8 cellular contexts compared by ENCODE assay signal in genomic region chr10:62637249-62638061, GRCh38.
A peak's percentile ranks its signal among the peaks of the same experiment; 100 is the strongest.
DNase-seq lines count a peak whose midpoint lies in the region; ATAC-seq and TF ChIP-seq lines count a peak whose summit lies in the region.

No MANE protein-coding gene starts in this region.

- H3K4me3 ChIP-seq in parathyroid adenoma (ENCODE audit: low read depth, low read length), result peak overlapping the region; percentile 40
- H3K4me3 ChIP-seq in endodermal cell (ENCODE audit: low read length), result no peak overlapping the region

- H3K9me3 ChIP-seq in parathyroid adenoma (ENCODE audit: control insufficient read depth, low read length) (no peaks in the 10 kb centered on the region), endodermal cell (ENCODE audit: control insufficient read depth, low read length) (no peaks in the 10 kb centered on the region)

- H3K9ac ChIP-seq in parathyroid adenoma, result no peak overlapping the region
- no peak overlapping the region for H3K9ac ChIP-seq in endodermal cell (ENCODE audit: extremely low read depth, low read length, poor library complexity, severe bottlenecking)

- H3K36me3 Mint-ChIP-seq in endodermal cell (ENCODE audit: low read depth), result no peaks in the 10 kb centered on the region

- peak; percentile 37 for DNase-seq in activated CD4-positive, CD25-positive, alpha-beta regulatory T cell treated with anti-CD3 and anti-CD28 coated beads, Interleukin-2, amount 50 U/mL, for 16 hours (ENCODE audit: low read depth, low spot score)
- DNase-seq in effector CD8-positive, alpha-beta T cell (lab: John Stamatoyannopoulos, UW), result peak; percentile 3
- DNase-seq in endodermal cell (no peak), NCI-H526 treated with DMSO at 0.1 percent for 48 hours (lab: John Stamatoyannopoulos, UW) (no peak), NCI-H2081 (lab: John Stamatoyannopoulos, UW) (no peak)

- no peaks in the 10 kb centered on the region for H3K27me3 ChIP-seq in parathyroid adenoma (ENCODE audit: control insufficient read depth, insufficient read depth, low read length)
- no peaks in the 10 kb centered on the region for H3K27me3 ChIP-seq in endodermal cell (ENCODE audit: control insufficient read depth, insufficient read depth, low read length, poor library complexity, severe bottlenecking)

- ATAC-seq in GM19328 (IDR thresholded peaks at IDR 0.05; ENCODE audit: unreplicated experiment) (peak; percentile 52), HG03354 (IDR thresholded peaks at IDR 0.05; ENCODE audit: poor library complexity, severe bottlenecking, unreplicated experiment) (peak; percentile 67)

- H3K27ac ChIP-seq in parathyroid adenoma (peak overlapping the region; percentile 55), endodermal cell (ENCODE audit: low read depth, low read length) (no peak overlapping the region)

- no peaks in the 10 kb centered on the region for H3K79me2 ChIP-seq in parathyroid adenoma

- H3K4me1 ChIP-seq in parathyroid adenoma (peaks cover 7% of the 10 kb centered on the region), endodermal cell (ENCODE audit: control insufficient read depth, insufficient read depth, low read length) (no peaks in the 10 kb centered on the region)

- 93 to 100% methylated on average over 1 to 9 of the region's 9 CpGs for WGBS in endodermal cell (ENCODE audit: insufficient coverage in 1 of 2, insufficient read length in 1 of 2), 2 experiments

- no peak overlapping the region for H3K27ac Mint-ChIP-seq in endodermal cell

- H3K36me3 ChIP-seq in parathyroid adenoma (ENCODE audit: control insufficient read depth, insufficient read depth, low read length), result no peaks in the 10 kb centered on the region
- H3K36me3 ChIP-seq in endodermal cell (ENCODE audit: control insufficient read depth, insufficient read depth, low read length), result no peaks in the 10 kb centered on the region

- no peaks in the 10 kb centered on the region for H3K9me3 Mint-ChIP-seq in endodermal cell

- H3K4me3 Mint-ChIP-seq in endodermal cell, result no peak overlapping the region

- H3K4me1 Mint-ChIP-seq in endodermal cell, result peaks cover 5% of the 10 kb centered on the region

- peak overlapping the region; percentile 39 for H2AFZ ChIP-seq in parathyroid adenoma

- peak overlapping the region; percentile 62 for H3K4me2 ChIP-seq in parathyroid adenoma (ENCODE audit: low read length)

- no peaks in the 10 kb centered on the region for H3K27me3 Mint-ChIP-seq in endodermal cell (ENCODE audit: insufficient read depth)

- TF ChIP-seq CTCF in parathyroid adenoma (IDR thresholded peaks at IDR 0.05), result no peak
- no peak for TF ChIP-seq CTCF in endodermal cell (conservative IDR thresholded peaks at IDR 0.05)

Comparison
In these comparisons a context has a peak if more than half of its experiments do, and no peak if none do; other contexts are left out.
1. DNase-seq: peak in activated CD4-positive, CD25-positive, alpha-beta regulatory T cell treated with anti-CD3 and anti-CD28 coated beads, Interleukin-2, amount 50 U/mL, for 16 hours (single experiment) and effector CD8-positive, alpha-beta T cell (single experiment); none in endodermal cell (single experiment), NCI-H526 treated with DMSO at 0.1 percent for 48 hours (single experiment) and NCI-H2081 (0 of 2).